10 cellular contexts compared by ENCODE assay signal in the genomic region with DNA sequence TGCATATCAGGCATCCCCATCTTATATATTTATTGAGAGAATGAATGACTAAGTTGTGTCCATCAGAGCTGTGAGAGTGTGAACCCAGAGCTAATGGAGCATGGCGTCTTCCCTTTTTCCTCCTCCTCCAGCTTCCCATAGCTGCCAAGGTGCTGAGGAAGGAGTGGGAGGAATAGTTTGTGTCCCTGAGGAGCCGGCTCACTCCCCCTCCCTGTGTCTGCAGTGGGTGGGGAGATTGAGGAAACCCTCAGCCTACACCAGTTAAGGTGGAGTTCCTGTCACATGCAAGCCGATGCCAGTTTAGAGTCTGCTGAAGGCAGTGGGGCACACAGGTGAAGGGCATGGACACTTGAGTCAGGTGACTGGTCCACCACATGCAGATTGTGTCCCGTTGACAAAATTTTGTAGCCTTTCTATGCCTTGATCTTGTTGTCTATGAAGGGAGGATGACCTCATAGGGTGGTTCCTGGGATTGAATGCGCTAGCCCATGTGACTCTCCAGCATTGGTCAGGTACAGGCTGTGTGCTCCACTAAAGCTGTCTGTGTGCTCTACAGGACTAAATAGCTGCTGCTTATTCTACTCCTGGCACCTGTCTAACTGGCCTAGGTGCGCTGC. TPM values are rescaled to one million over a fixed set of nuclear protein-coding genes. Genes with fewer than 3 reads are reported as not detected.
DNase-seq lines count a peak whose midpoint lies in the region; ATAC-seq and TF ChIP-seq lines count a peak whose summit lies in the region.
"Had no signal": no experiment of that assay in that cellular context is flagged by ENCODE, and none has a peak within 500 bp of the region (broad histone marks: within the 10 kb centered on the region; RNA-seq: fewer than 3 reads in every experiment).

No MANE protein-coding gene starts in this region.

- TF ChIP-seq CTCF in left lung (IDR thresholded peaks at IDR 0.05) (no peak), upper lobe of right lung (IDR thresholded peaks at IDR 0.05) (no peak), dorsolateral prefrontal cortex (IDR thresholded peaks at IDR 0.05 in 54 of 56, conservative IDR thresholded peaks at IDR 0.05 in 2 of 56; ENCODE audit: low read depth in 1 of 56, partially characterized antibody in 56 of 56) (no peak)

- H3K9me3 ChIP-seq in left lung (no peaks in the 10 kb centered on the region), upper lobe of right lung (no peaks in the 10 kb centered on the region)
- H3K9me3 ChIP-seq: SJSA1 had no signal

- H3K36me3 ChIP-seq in left lung (peaks cover 0 to 12% of the 10 kb centered on the region in 2 donors), upper lobe of right lung (peaks cover 24% of the 10 kb centered on the region)

- H3K4me3 ChIP-seq in left lung (no peak overlapping the region), upper lobe of right lung (no peak overlapping the region), dorsolateral prefrontal cortex (no peak overlapping the region)
- H3K4me3 ChIP-seq: SJSA1 had no signal

- peaks cover 6 to 9% of the 10 kb centered on the region in 2 donors for H3K4me1 ChIP-seq in left lung
- H3K4me1 ChIP-seq in upper lobe of right lung = peaks cover 26% of the 10 kb centered on the region

- H3K27me3 ChIP-seq in left lung = no peaks in the 10 kb centered on the region
- no peaks in the 10 kb centered on the region for H3K27me3 ChIP-seq in upper lobe of right lung
- no peaks in the 10 kb centered on the region for H3K27me3 ChIP-seq in dorsolateral prefrontal cortex
- H3K27me3 ChIP-seq: SJSA1 had no signal

- intact Hi-C loops in left lung (cut with DNase I) = no loop called here
- intact Hi-C loops in upper lobe of right lung (cut with DNase I) = no loop called here
- intact Hi-C loops in dorsolateral prefrontal cortex (cut with DNase I) = no loop called here

- peak; percentile 2 for DNase-seq in stimulated activated CD4-positive, alpha-beta T cell treated with anti-CD3 and anti-CD28 coated beads, Interleukin-12 subunit alpha, Interleukin-12 subunit beta, amount 100 ng/mL, for 4 hours
- no peak for DNase-seq in stimulated activated CD4-positive, alpha-beta T cell treated with anti-CD3 and anti-CD28 coated beads, Interleukin-1b, Interleukin-23, amount 100 ng/mL, for 48 hours
- DNase-seq in left lung = no peak
- DNase-seq in upper lobe of right lung = no peak
- no peak for DNase-seq in dorsolateral prefrontal cortex
- DNase-seq in hippocampal formation (lab: John Stamatoyannopoulos, UW) = no peak
- no peak for DNase-seq in hypothalamus (lab: John Stamatoyannopoulos, UW)
- DNase-seq: cortex of kidney had no signal

- H3K27ac ChIP-seq in angular gyrus (ENCODE audit: low read depth, low read length) = peak overlapping the region; percentile 15
- H3K27ac ChIP-seq in left lung = peak overlapping the region; percentile 0 to 39
- peak overlapping the region; percentile 70 for H3K27ac ChIP-seq in upper lobe of right lung
- H3K27ac ChIP-seq in dorsolateral prefrontal cortex = peak overlapping the region in 27 of 59 donors; percentile 0 to 80 (median 33)
- H3K27ac ChIP-seq: SJSA1 had no signal

- no peak for ATAC-seq in left lung
- peak; percentile 52 for ATAC-seq in upper lobe of right lung

RNA-seq across cellular contexts. Expression of gene GPI, which starts 47.6 kb away (rescaled TPM):
- total RNA-seq in left lung (100 to 1,000 TPM; 189 to 248 TPM), upper lobe of right lung (144 TPM), dorsolateral prefrontal cortex (100 to 1,000 TPM; 264 to 683 (median 537) TPM)
